In genomic region chr12:115433014-115433634, GRCh38 we compare ENCODE assay signal across 2 cellular contexts.
A peak's percentile ranks its signal among the peaks of the same experiment; 100 is the strongest.
TF ChIP-seq lines count a peak whose summit lies in the region.

No MANE protein-coding gene starts in this region.

TF ChIP-seq in HepG2, 621 proteins besides CTCF, POLR2A, EP300 and RAD21 (continues in another document):
- no peak for TF ChIP-seq ZNF230 (CRISPR knock-in tag; IDR thresholded peaks at IDR 0.05)
- TF ChIP-seq THAP9 (CRISPR knock-in tag; IDR thresholded peaks at IDR 0.05; ENCODE audit: borderline replicate concordance): no peak
- TF ChIP-seq ZNF75D (CRISPR knock-in tag; IDR thresholded peaks at IDR 0.05; ENCODE audit: borderline replicate concordance): no peak
- TF ChIP-seq NR2F6 (IDR thresholded peaks at IDR 0.05): peak; percentile 87
- peak; percentile 72; the same call in 1 of the 2 replicates for TF ChIP-seq NR2F6 (CRISPR knock-in tag; IDR thresholded peaks at IDR 0.05)
- no peak for TF ChIP-seq BCLAF1 (IDR thresholded peaks at IDR 0.05)
- no peak for TF ChIP-seq HINFP (CRISPR knock-in tag; IDR thresholded peaks at IDR 0.05; ENCODE audit: low read depth)
- no peak for TF ChIP-seq ELF4 (CRISPR knock-in tag; IDR thresholded peaks at IDR 0.05; ENCODE audit: borderline replicate concordance)
- no peak for TF ChIP-seq HNRNPH1 (optimal IDR thresholded peaks at IDR 0.05; ENCODE audit: low read depth, low read length)
- peak; percentile 85 for TF ChIP-seq ZGPAT (CRISPR knock-in tag; IDR thresholded peaks at IDR 0.05)
- TF ChIP-seq ZNF788 (CRISPR knock-in tag; IDR thresholded peaks at IDR 0.05; ENCODE audit: borderline replicate concordance): no peak; the same call in 1 of the 2 replicates
- no peak for TF ChIP-seq ZNF138 (CRISPR knock-in tag; IDR thresholded peaks at IDR 0.05; ENCODE audit: low read depth)
- TF ChIP-seq ZNF17 (CRISPR knock-in tag; IDR thresholded peaks at IDR 0.05): no peak
- no peak for TF ChIP-seq NFE2 (CRISPR knock-in tag; IDR thresholded peaks at IDR 0.05)
- TF ChIP-seq ELF1 (CRISPR knock-in tag; IDR thresholded peaks at IDR 0.05): peak; percentile 59
- no peak for TF ChIP-seq ZBTB43 (CRISPR knock-in tag; conservative IDR thresholded peaks at IDR 0.05)

TF ChIP-seq in WTC11, 78 proteins besides CTCF, POLR2A, EP300 and RAD21:
- TF ChIP-seq SMAD4 (CRISPR knock-in tag; IDR thresholded peaks at IDR 0.05) (no peak), ZSCAN18 (CRISPR knock-in tag; IDR thresholded peaks at IDR 0.05) (no peak), ATF3 (CRISPR knock-in tag; conservative IDR thresholded peaks at IDR 0.05) (no peak), GABPB1 (CRISPR knock-in tag; IDR thresholded peaks at IDR 0.05) (peak; percentile 78)
